Comparison of ENCODE assay signal across 10 cellular contexts in genomic region chr22:31585161-31585859, GRCh38.
DNase-seq lines count a peak whose midpoint lies in the region; ATAC-seq and TF ChIP-seq lines count a peak whose summit lies in the region.
"Had no signal": no experiment of that assay in that cellular context is flagged by ENCODE, and none has a peak within 500 bp of the region (broad histone marks: within the 10 kb centered on the region; RNA-seq: fewer than 3 reads in every experiment).

No MANE protein-coding gene starts in this region.

- H3K36me3 ChIP-seq in GM23248 (ENCODE audit: low read depth): no peaks in the 10 kb centered on the region
- no peaks in the 10 kb centered on the region; the same call in 1 of the 2 replicates for H3K36me3 ChIP-seq in GM23338 (ENCODE audit: insufficient read depth)

- H3K27me3 Mint-ChIP-seq in activated naive CD8-positive, alpha-beta T cell treated with anti-CD3 and anti-CD28 coated beads for 36 hours: no peaks in the 10 kb centered on the region
- no peaks in the 10 kb centered on the region for H3K27me3 Mint-ChIP-seq in mesothelial cell of epicardium (ENCODE audit: low read depth)
- peaks cover 2% of the 10 kb centered on the region for H3K27me3 Mint-ChIP-seq in GM23338 (ENCODE audit: insufficient read depth, low read depth, poor library complexity)

- H3K4me3 ChIP-seq in GM23248 (no peak overlapping the region), GM23338 (no peak overlapping the region)
- H3K4me3 ChIP-seq: heart left ventricle had no signal

- H3K36me3 Mint-ChIP-seq in activated naive CD8-positive, alpha-beta T cell treated with anti-CD3 and anti-CD28 coated beads for 36 hours: peaks cover 37% of the 10 kb centered on the region
- H3K36me3 Mint-ChIP-seq in mesothelial cell of epicardium: peaks cover 12% of the 10 kb centered on the region
- H3K36me3 Mint-ChIP-seq in GM23338 (ENCODE audit: low read depth): peaks cover 18% of the 10 kb centered on the region

- H3K9me3 Mint-ChIP-seq in activated naive CD8-positive, alpha-beta T cell treated with anti-CD3 and anti-CD28 coated beads for 36 hours: no peaks in the 10 kb centered on the region
- H3K9me3 Mint-ChIP-seq in mesothelial cell of epicardium (peaks cover 6% of the 10 kb centered on the region), GM23338 (no peaks in the 10 kb centered on the region)

- H2AFZ ChIP-seq in GM23248 (no peak overlapping the region), GM23338 (no peak overlapping the region)

- no peaks in the 10 kb centered on the region for H3K79me2 ChIP-seq in GM23248 (ENCODE audit: insufficient read depth)
- no peaks in the 10 kb centered on the region for H3K79me2 ChIP-seq in GM23338 (replicated peaks; ENCODE audit: insufficient read depth)

- H3K4me1 ChIP-seq in GM23248 (ENCODE audit: insufficient read depth) (peaks cover 38% of the 10 kb centered on the region), GM23338 (ENCODE audit: insufficient read depth) (no peaks in the 10 kb centered on the region)

- peaks cover 28% of the 10 kb centered on the region for H3F3A ChIP-seq in GM23248 (ENCODE audit: insufficient read depth)
- no peaks in the 10 kb centered on the region for H3F3A ChIP-seq in GM23338 (replicated peaks; ENCODE audit: low read depth)

- H3K27ac ChIP-seq in GM23248: peak overlapping the region; percentile 67
- no peak overlapping the region for H3K27ac ChIP-seq in GM23338 (ENCODE audit: low read depth)
- H3K27ac ChIP-seq: heart left ventricle had no signal

- peak overlapping the region; percentile 19 for H3K4me2 ChIP-seq in GM23248 (ENCODE audit: unreplicated experiment)
- no peak overlapping the region for H3K4me2 ChIP-seq in GM23338

- TF ChIP-seq CTCF in mesothelial cell of epicardium (IDR thresholded peaks at IDR 0.05; ENCODE audit: unreplicated experiment): no peak
- TF ChIP-seq CTCF in GM23338 (conservative IDR thresholded peaks at IDR 0.05; ENCODE audit: low read depth in 2 of 2): no peak

- H3K27me3 ChIP-seq in GM23248 (replicated peaks; ENCODE audit: insufficient read depth) (no peaks in the 10 kb centered on the region), GM23338 (ENCODE audit: insufficient read depth) (no peaks in the 10 kb centered on the region)
- H3K27me3 ChIP-seq: heart left ventricle had no signal

- in situ Hi-C loops in GM23248 (cut with MboI): no loop called here

- peak overlapping the region; percentile 4 for H3K27ac Mint-ChIP-seq in activated naive CD8-positive, alpha-beta T cell treated with anti-CD3 and anti-CD28 coated beads for 36 hours
- H3K27ac Mint-ChIP-seq in mesothelial cell of epicardium: peak overlapping the region; percentile 52
- H3K27ac Mint-ChIP-seq in GM23338: no peak overlapping the region

- H3K4me3 Mint-ChIP-seq in activated naive CD8-positive, alpha-beta T cell treated with anti-CD3 and anti-CD28 coated beads for 36 hours: no peak overlapping the region
- H3K4me3 Mint-ChIP-seq in mesothelial cell of epicardium: no peak overlapping the region
- no peak overlapping the region for H3K4me3 Mint-ChIP-seq in GM23338

- no peaks in the 10 kb centered on the region for H4K20me1 ChIP-seq in GM23248 (ENCODE audit: insufficient read depth)
- H4K20me1 ChIP-seq in GM23338 (replicated peaks; ENCODE audit: insufficient read depth): no peaks in the 10 kb centered on the region; the same call in 1 of the 2 replicates

- H3K9ac ChIP-seq in GM23248: peak overlapping the region; percentile 44; the same call in 1 of the 2 replicates

- WGBS in GM23248 (ENCODE audit: low coverage in 1 of 2, low lambda C conversion rate in 2 of 2, missing lambda C conversion rate in 2 of 2), 2 experiments: 22 to 23% methylated on average over 3 of the region's 3 CpGs

- DNase-seq in AG08395 (ENCODE audit: low spot score) (peak; percentile 19), GM23248 (peak; percentile 72), mesothelial cell of epicardium (ENCODE audit: low spot score in 2 of 2, unreplicated experiment in 2 of 2) (no peak), SKM-1 (lab: John Stamatoyannopoulos, UW; ENCODE audit: unreplicated experiment) (no peak), GM23338 (ENCODE audit: low spot score) (no peak)
- DNase-seq in activated naive CD8-positive, alpha-beta T cell treated with anti-CD3 and anti-CD28 coated beads for 36 hours: no peak
- DNase-seq: heart left ventricle, NCI-H1417 treated with DMSO at 0.1 percent for 48 hours had no signal

- no peak for ATAC-seq in GM19397 (IDR thresholded peaks at IDR 0.05; ENCODE audit: unreplicated experiment)
- ATAC-seq in GM21367 (IDR thresholded peaks at IDR 0.05; ENCODE audit: unreplicated experiment): no peak
- ATAC-seq in GM23338: no peak

- no peaks in the 10 kb centered on the region for H3K9me3 ChIP-seq in GM23248 (ENCODE audit: low read depth)

- H3K4me1 Mint-ChIP-seq in activated naive CD8-positive, alpha-beta T cell treated with anti-CD3 and anti-CD28 coated beads for 36 hours: peaks cover 36% of the 10 kb centered on the region
- H3K4me1 Mint-ChIP-seq in mesothelial cell of epicardium (peaks cover 18% of the 10 kb centered on the region), GM23338 (no peaks in the 10 kb centered on the region)

- H3K9me2 ChIP-seq in GM23248 (ENCODE audit: insufficient read depth): no peaks in the 10 kb centered on the region
- no peaks in the 10 kb centered on the region for H3K9me2 ChIP-seq in GM23338 (ENCODE audit: insufficient read depth)

TF ChIP-seq in GM23338, 12 proteins besides CTCF, POLR2A, EP300 and RAD21 (continues in another document):
- TF ChIP-seq STAT1 (IDR thresholded peaks at IDR 0.05; ENCODE audit: unreplicated experiment) (no peak), NANOG (IDR thresholded peaks at IDR 0.05; ENCODE audit: borderline replicate concordance) (no peak), CREB1 (CRISPR knock-in tag; IDR thresholded peaks at IDR 0.05; ENCODE audit: low read depth) (no peak), ZNF331 (CRISPR knock-in tag; IDR thresholded peaks at IDR 0.05; ENCODE audit: low read depth) (no peak), EZH2 (IDR thresholded peaks at IDR 0.05; ENCODE audit: low read depth, unreplicated experiment) (no peak), ETS1 (IDR thresholded peaks at IDR 0.05) (no peak), POLR2AphosphoS5 (IDR thresholded peaks at IDR 0.05; ENCODE audit: low read depth) (no peak), EZH2phosphoT487 (IDR thresholded peaks at IDR 0.05; ENCODE audit: unreplicated experiment) (no peak), ZNF114 (CRISPR knock-in tag; IDR thresholded peaks at IDR 0.05) (no peak), JUNB (IDR thresholded peaks at IDR 0.05; ENCODE audit: unreplicated experiment) (no peak)

Comparison
In these comparisons a context has a peak if more than half of its experiments do, and no peak if none do; other contexts are left out.
1. DNase-seq: peak in AG08395 (single experiment) and GM23248 (single experiment); none in activated naive CD8-positive, alpha-beta T cell treated with anti-CD3 and anti-CD28 coated beads for 36 hours (single experiment), mesothelial cell of epicardium (0 of 2), SKM-1 (single experiment) and GM23338 (single experiment).